ENCODE assay signal across 20 cellular contexts in genomic region chr6:41494212-41495115, GRCh38. TPM values are rescaled to one million over a fixed set of nuclear protein-coding genes. Genes with fewer than 3 reads are reported as not detected.
DNase-seq lines count a peak whose midpoint lies in the region; FAIRE-seq and TF ChIP-seq lines count a peak whose summit lies in the region.
"Had no signal": no experiment of that assay in that cellular context is flagged by ENCODE, and none has a peak within 500 bp of the region (broad histone marks: within the 10 kb centered on the region; RNA-seq: fewer than 3 reads in every experiment).

No MANE protein-coding gene starts in this region.

- H3K4me1 ChIP-seq in BLaER1 treated with 17β-estradiol and CSF1 and Interleukin-3, amounts not matched to agents 10 nM and 100 nM: peaks cover 12 to 22% (median 18%) of the 10 kb centered on the region in 10 experiments
- H3K4me1 ChIP-seq in mesodermal cell (ENCODE audit: control insufficient read depth, insufficient read depth, low read length, poor library complexity, severe bottlenecking): peaks cover 35% of the 10 kb centered on the region
- H3K4me1 ChIP-seq in osteoblast (ENCODE audit: insufficient read depth, low read length): no peaks in the 10 kb centered on the region
- H3K4me1 ChIP-seq: adrenal gland, Peyer's patch had no signal

- no peak overlapping the region for H3K4me3 ChIP-seq in BLaER1 treated with 17β-estradiol and CSF1 and Interleukin-3, amounts not matched to agents 10 nM and 100 nM
- H3K4me3 ChIP-seq in choroid plexus epithelial cell (ENCODE audit: low read depth, low read length): no peak overlapping the region
- peak overlapping the region; percentile 2 for H3K4me3 ChIP-seq in mesodermal cell (ENCODE audit: extremely low read depth, insufficient read depth, low read length, poor library complexity, severe bottlenecking)
- H3K4me3 ChIP-seq in osteoblast (ENCODE audit: insufficient read depth, low read length): no peak overlapping the region
- H3K4me3 ChIP-seq: adrenal gland, heart left ventricle, Peyer's patch, SK-N-MC, tibial nerve had no signal

- peak overlapping the region; percentile 43 to 72 (median 61) for H3K4me2 ChIP-seq in BLaER1 treated with 17β-estradiol and CSF1 and Interleukin-3, amounts not matched to agents 10 nM and 100 nM
- no peak overlapping the region for H3K4me2 ChIP-seq in osteoblast (ENCODE audit: insufficient read depth, low read length)
- H3K4me2 ChIP-seq: KMS-11 had no signal

- no peaks in the 10 kb centered on the region for H3K36me3 ChIP-seq in BLaER1 treated with 17β-estradiol and CSF1 and Interleukin-3, amounts not matched to agents 10 nM and 100 nM
- H3K36me3 ChIP-seq in mesodermal cell (ENCODE audit: control insufficient read depth, insufficient read depth, low read length) (no peaks in the 10 kb centered on the region), osteoblast (ENCODE audit: insufficient read depth, low read length) (no peaks in the 10 kb centered on the region)
- H3K36me3 ChIP-seq: adrenal gland, heart left ventricle, Peyer's patch, tibial nerve had no signal

- WGBS in mesodermal cell (ENCODE audit: insufficient coverage in 2 of 2), 2 experiments: 8 to 14% methylated on average over 7 of the region's 16 CpGs

- no peak overlapping the region for H2AFZ ChIP-seq in osteoblast (ENCODE audit: low read length)

- FAIRE-seq in GM12892 (lab: Jason Lieb, UNC): no peak

- peaks cover 0 to 2% (median 0%) of the 10 kb centered on the region in 11 experiments; a peak in 1 of 22 replicates for H3K27me3 ChIP-seq in BLaER1 treated with 17β-estradiol and CSF1 and Interleukin-3, amounts not matched to agents 10 nM and 100 nM
- H3K27me3 ChIP-seq in osteoblast (ENCODE audit: insufficient read depth, low read length): peaks cover 13% of the 10 kb centered on the region
- H3K27me3 ChIP-seq: adrenal gland, Peyer's patch, tibial nerve had no signal

- H3K9ac ChIP-seq in BLaER1 treated with 17β-estradiol and CSF1 and Interleukin-3, amounts not matched to agents 10 nM and 100 nM: no peak overlapping the region
- H3K9ac ChIP-seq: KMS-11 had no signal

- TF ChIP-seq CTCF in choroid plexus epithelial cell (conservative IDR thresholded peaks at IDR 0.05; ENCODE audit: low read depth, low read length) (no peak), osteoblast (IDR thresholded peaks at IDR 0.05; ENCODE audit: extremely low read depth, low read depth, low read length) (no peak)

- TF ChIP-seq POLR2A in GM12892 (IDR thresholded peaks at IDR 0.05; ENCODE audit: low read depth, low read length): no peak

- no peak overlapping the region for H3K27ac ChIP-seq in BLaER1 treated with 17β-estradiol and CSF1 and Interleukin-3, amounts not matched to agents 10 nM and 100 nM
- H3K27ac ChIP-seq in mesodermal cell (ENCODE audit: low read depth, low read length, severe bottlenecking) (no peak overlapping the region), osteoblast (ENCODE audit: low read depth, low read length) (no peak overlapping the region)
- H3K27ac ChIP-seq: adrenal gland, heart left ventricle, KMS-11, Peyer's patch, SK-N-MC, tibial nerve had no signal

- no peaks in the 10 kb centered on the region for H3K79me2 ChIP-seq in osteoblast (ENCODE audit: insufficient read depth, low read length)

- H3K9me3 ChIP-seq in BLaER1 treated with 17β-estradiol and CSF1 and Interleukin-3, amounts not matched to agents 10 nM and 100 nM (replicated peaks in 1 of 11): no peaks in the 10 kb centered on the region
- H3K9me3 ChIP-seq in mesodermal cell (ENCODE audit: control insufficient read depth, low read length): no peaks in the 10 kb centered on the region
- H3K9me3 ChIP-seq in osteoblast (ENCODE audit: low read depth, low read length): no peaks in the 10 kb centered on the region
- H3K9me3 ChIP-seq: adrenal gland, heart left ventricle, Peyer's patch, tibial nerve had no signal

- no peaks in the 10 kb centered on the region for H4K20me1 ChIP-seq in BLaER1 treated with 17β-estradiol and CSF1 and Interleukin-3, amounts not matched to agents 10 nM and 100 nM
- no peaks in the 10 kb centered on the region for H4K20me1 ChIP-seq in osteoblast (ENCODE audit: insufficient read depth, low read length)

- DNase-seq in NCI-H526 treated with DMSO at 0.1 percent for 48 hours (lab: John Stamatoyannopoulos, UW) (peak; percentile 26), choroid plexus epithelial cell (ENCODE audit: low read depth) (peak; percentile 36), germinal center (ENCODE audit: low spot score) (no peak), osteoblast (ENCODE audit: insufficient read length, low spot score, missing footprints) (no peak), OCI-M2 (lab: John Stamatoyannopoulos, UW; ENCODE audit: unreplicated experiment) (no peak), GM12892 (ENCODE audit: insufficient read length) (no peak)
- DNase-seq: activated CD4-positive, alpha-beta T cell treated with anti-CD3 and anti-CD28 coated beads for 1 hour; adrenal gland; CD4-positive, alpha-beta T cell; DMS153; effector memory CD8-positive, alpha-beta T cell; heart left ventricle; NCI-H1105 treated with DMSO at 0.1 percent for 48 hours; Peyer's patch; T-helper 9 cell had no signal

RNA-seq across cellular contexts. Expression of gene FOXP4, which starts 51.7 kb away (rescaled TPM):
- 26.7 TPM for polyA plus RNA-seq in mesodermal cell (2013, experiment 1 of 2)
- polyA plus RNA-seq in mesodermal cell (2013, experiment 2 of 2): 25.3 TPM
- total RNA-seq in osteoblast: 2.9 and 3.3 TPM in 2 replicates
- polyA plus RNA-seq in GM12892 (2012; ENCODE audit: missing spikeins): 8.3 TPM

Comparison
In these comparisons a context has a peak if more than half of its experiments do, and no peak if none do; other contexts are left out.
1. DNase-seq: peak in NCI-H526 treated with DMSO at 0.1 percent for 48 hours (single experiment) and choroid plexus epithelial cell (single experiment); none in germinal center (single experiment), osteoblast (single experiment), OCI-M2 (single experiment) and GM12892 (single experiment).